20 cellular contexts compared by ENCODE assay signal in genomic region chr13:32086791-32087441, GRCh38. TPM values are rescaled to one million over a fixed set of nuclear protein-coding genes. Genes with fewer than 3 reads are reported as not detected.
DNase-seq lines count a peak whose midpoint lies in the region; ATAC-seq and TF ChIP-seq lines count a peak whose summit lies in the region.
"Had no signal": no experiment of that assay in that cellular context is flagged by ENCODE, and none has a peak within 500 bp of the region (broad histone marks: within the 10 kb centered on the region; RNA-seq: fewer than 3 reads in every experiment).

No MANE protein-coding gene starts in this region.

- peak overlapping the region in 3 of 4 donors; percentile 23 to 54 (median 44) for H3K27ac ChIP-seq in transverse colon
- H3K27ac ChIP-seq: spleen had no signal

- H3K27me3 ChIP-seq in transverse colon, result no peaks in the 10 kb centered on the region
- H3K27me3 ChIP-seq: MG63, spleen had no signal

- WGBS in transverse colon (ENCODE audit: low coverage in 1 of 2), 2 donors, result 68 to 70% methylated on average over 3 to 4 of the region's 4 CpGs

- no peak for TF ChIP-seq CTCF in transverse colon (IDR thresholded peaks at IDR 0.05)

- in situ Hi-C loops in transverse colon (cut with MboI; ENCODE audit: low pct_ligation_motif_present in 1 of 4, low pct_unique_long_range_greater_than_20kb in 1 of 4, low sequenced_read_pairs in 3 of 4), result loop anchor here in 1 of 4 donors (25.0 kb wide), 1 partner anchor 100 kb away; no protein-coding TSS in a partner anchor

- DNase-seq in NCI-H2029 (lab: John Stamatoyannopoulos, UW) (peak; percentile 34), NCI-H2029 treated with DMSO at 0.1 percent for 48 hours (lab: John Stamatoyannopoulos, UW) (no peak), amniotic epithelial cell (ENCODE audit: low read depth) (peak; percentile 39), islet precursor cell (peak; percentile 72), transverse colon (no peak), germinal center (ENCODE audit: low spot score) (no peak)
- DNase-seq: activated CD4-positive, alpha-beta T cell treated with anti-CD3 and anti-CD28 coated beads, Interleukin-2, amount 10 ng/mL, durations not matched to agents 7 days and 5 days; activated gamma-delta T cell; amygdala; effector CD8-positive, alpha-beta T cell; GDM1; H9; MG63; NCI-H187; nephron progenitor cell; spleen; stimulated activated CD4-positive, alpha-beta T cell treated with anti-CD3 and anti-CD28 coated beads, Interleukin-4, amount 100 ng/mL, for 4 hours; T-cell had no signal

- peaks cover 0 to 7% (median 2%) of the 10 kb centered on the region in 4 donors for H3K4me1 ChIP-seq in transverse colon
- H3K4me1 ChIP-seq: spleen had no signal

- ATAC-seq in GM21390 (IDR thresholded peaks at IDR 0.05; ENCODE audit: unreplicated experiment) (no peak), GM21515 (IDR thresholded peaks at IDR 0.05; ENCODE audit: unreplicated experiment) (no peak)
- ATAC-seq: T-cell had no signal

- no peak for TF ChIP-seq POLR2A in transverse colon (IDR thresholded peaks at IDR 0.05)

- no peak overlapping the region for H3K4me3 ChIP-seq in transverse colon
- H3K4me3 ChIP-seq: MG63, spleen had no signal

- no peaks in the 10 kb centered on the region for H3K9me3 ChIP-seq in transverse colon
- H3K9me3 ChIP-seq: MG63, spleen had no signal

- intact Hi-C loops in transverse colon (cut with DNase I; ENCODE audit: low total_unique reads), result no loop called here

- no peak for TF ChIP-seq EP300 in transverse colon (IDR thresholded peaks at IDR 0.05; ENCODE audit: low read depth)

- H3K36me3 ChIP-seq in transverse colon, result no peaks in the 10 kb centered on the region
- H3K36me3 ChIP-seq: MG63 had no signal

RNA-seq across cellular contexts. Expression of gene FRY, which starts 55.3 kb away (rescaled TPM):
- 10 to 100 TPM in 2 of 4 donors, 1 to 10 TPM in 2; 6.7 to 42.6 (median 12.4) TPM for total RNA-seq in transverse colon

Comparison
In these comparisons a context has a peak if more than half of its experiments do, and no peak if none do; other contexts are left out.
1. DNase-seq: peak in NCI-H2029 (single experiment), amniotic epithelial cell (single experiment) and islet precursor cell (single experiment); none in NCI-H2029 treated with DMSO at 0.1 percent for 48 hours (single experiment), transverse colon (single experiment) and germinal center (single experiment).